Comparison of ENCODE assay signal across 22 cellular contexts in the genomic region with DNA sequence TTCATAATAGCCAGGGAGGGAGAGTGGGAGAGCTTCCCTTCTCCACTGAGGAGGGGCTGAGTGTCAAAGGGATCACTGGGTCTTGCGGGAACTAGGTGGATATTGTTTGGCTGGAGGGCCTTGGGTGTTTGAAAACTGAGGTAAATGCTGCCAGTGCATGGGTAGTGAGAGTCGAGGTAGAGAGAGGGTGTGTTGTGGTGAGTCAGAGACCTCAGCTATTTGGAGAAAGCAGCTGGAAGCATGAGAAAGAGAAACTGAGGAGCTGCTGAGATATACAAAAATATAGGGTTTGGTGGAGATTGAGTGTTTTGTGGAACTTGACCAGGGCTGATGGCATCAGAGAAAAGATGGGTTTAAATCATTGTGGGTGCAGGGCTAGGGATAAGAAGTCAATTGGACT.
DNase-seq lines count a peak whose midpoint lies in the region; ATAC-seq, FAIRE-seq and TF ChIP-seq lines count a peak whose summit lies in the region.
"Had no signal": no experiment of that assay in that cellular context is flagged by ENCODE, and none has a peak within 500 bp of the region (broad histone marks: within the 10 kb centered on the region; RNA-seq: fewer than 3 reads in every experiment).

No MANE protein-coding gene starts in this region.

- intact Hi-C loops in activated CD4-positive, alpha-beta T cell treated with anti-CD3 and anti-CD28 coated beads for 36 hours (cut with DNase I, micrococcal nuclease) = no loop called here

- H3K9me3 Mint-ChIP-seq in activated CD4-positive, alpha-beta T cell treated with anti-CD3 and anti-CD28 coated beads for 36 hours (ENCODE audit: low read depth) = no peaks in the 10 kb centered on the region
- peaks cover 4% of the 10 kb centered on the region for H3K9me3 Mint-ChIP-seq in astrocyte (ENCODE audit: unreplicated experiment)

- no peak overlapping the region for H3K4me3 ChIP-seq in astrocyte (ENCODE audit: insufficient read depth, low read depth, low read length)
- H3K4me3 ChIP-seq: ascending aorta, dorsolateral prefrontal cortex, esophagus squamous epithelium had no signal

- CTCF ChIA-PET in activated CD4-positive, alpha-beta T cell treated with anti-CD3 and anti-CD28 coated beads for 36 hours (lab: Charles Lee) = interaction anchor here (1.5 kb wide), 1 partner anchor 9 kb away, joined by 4 read pairs; no protein-coding TSS in a partner anchor

- H3K9me3 ChIP-seq in astrocyte (ENCODE audit: insufficient read depth, low read depth, low read length) = no peaks in the 10 kb centered on the region
- H3K9me3 ChIP-seq: ascending aorta, esophagus squamous epithelium had no signal

- H3K4me1 ChIP-seq in astrocyte (ENCODE audit: insufficient read depth, low read length) = peaks cover 10% of the 10 kb centered on the region
- H3K4me1 ChIP-seq: ascending aorta had no signal

- H3K27ac ChIP-seq in astrocyte (ENCODE audit: low read depth, low read length) = no peak overlapping the region
- H3K27ac ChIP-seq: ascending aorta, esophagus squamous epithelium had no signal

- H3K9ac ChIP-seq in astrocyte (ENCODE audit: low read length) = no peak overlapping the region

- no peaks in the 10 kb centered on the region for H3K27me3 Mint-ChIP-seq in activated CD4-positive, alpha-beta T cell treated with anti-CD3 and anti-CD28 coated beads for 36 hours
- H3K27me3 Mint-ChIP-seq in astrocyte (ENCODE audit: low read depth, unreplicated experiment) = no peaks in the 10 kb centered on the region

- peaks cover 85% of the 10 kb centered on the region for H3K36me3 Mint-ChIP-seq in activated CD4-positive, alpha-beta T cell treated with anti-CD3 and anti-CD28 coated beads for 36 hours (ENCODE audit: low read depth)
- H3K36me3 Mint-ChIP-seq in astrocyte (ENCODE audit: low read depth, unreplicated experiment) = peaks cover 4% of the 10 kb centered on the region
- H3K36me3 Mint-ChIP-seq: mesothelial cell of epicardium had no signal

- H3K4me2 ChIP-seq in astrocyte (ENCODE audit: low read length) = no peak overlapping the region

- no peak for ATAC-seq in activated CD4-positive, alpha-beta T cell treated with anti-CD3 and anti-CD28 coated beads for 36 hours
- no peak for ATAC-seq in HG02973 (IDR thresholded peaks at IDR 0.05; ENCODE audit: unreplicated experiment)
- ATAC-seq: sciatic nerve, WTC11 had no signal

- H3K27ac Mint-ChIP-seq in activated CD4-positive, alpha-beta T cell treated with anti-CD3 and anti-CD28 coated beads for 36 hours = peak overlapping the region; percentile 15
- peak overlapping the region; percentile 6 for H3K27ac Mint-ChIP-seq in astrocyte (ENCODE audit: unreplicated experiment)
- H3K27ac Mint-ChIP-seq: mesothelial cell of epicardium had no signal

- POLR2A ChIA-PET in activated CD4-positive, alpha-beta T cell treated with anti-CD3 and anti-CD28 coated beads for 36 hours (lab: Charles Lee) = interaction anchor here (1.2 kb wide), 1 partner anchor 12 kb away, joined by 4 read pairs; no protein-coding TSS in a partner anchor

- no peaks in the 10 kb centered on the region for H3K79me2 ChIP-seq in astrocyte (ENCODE audit: insufficient read depth, low read length)

- no peak for TF ChIP-seq CTCF in astrocyte (IDR thresholded peaks at IDR 0.05; ENCODE audit: insufficient read depth, low read depth, low read length)

- H3K36me3 ChIP-seq in astrocyte (ENCODE audit: insufficient read depth, low read length) = peaks cover 32% of the 10 kb centered on the region

- no peaks in the 10 kb centered on the region for H3K27me3 ChIP-seq in astrocyte (ENCODE audit: insufficient read depth, low read length)
- H3K27me3 ChIP-seq: ascending aorta, dorsolateral prefrontal cortex, esophagus squamous epithelium had no signal

- no peak for DNase-seq in activated CD4-positive, alpha-beta T cell treated with anti-CD3 and anti-CD28 coated beads for 36 hours
- no peak for DNase-seq in activated CD4-positive, alpha-beta T cell treated with anti-CD3 and anti-CD28 coated beads, Interleukin-2, amount 50 U/mL, for 4 hours
- DNase-seq in HCEC 1CT (peak; percentile 48), astrocyte (ENCODE audit: low read depth) (peak; percentile 70), myocyte (ENCODE audit: low read depth) (peak; percentile 60), GM19240 (ENCODE audit: insufficient read length, low spot score) (no peak)
- no peak for DNase-seq in activated effector memory CD4-positive, alpha-beta T cell treated with anti-CD3 and anti-CD28 coated beads, Interleukin-2, amount 50 U/mL, for 16 hours
- DNase-seq: activated CD8-positive, alpha-beta memory T cell treated with anti-CD3 and anti-CD28 coated beads, Interleukin-2, amount 50 U/mL, for 48 hours; dorsolateral prefrontal cortex; esophagus squamous epithelium; kidney glomerular epithelial cell; nucleus accumbens; stimulated activated CD4-positive, alpha-beta T cell treated with anti-CD3 and anti-CD28 coated beads, Interleukin-4, amount 100 ng/mL, for 1 hour; trophoblast cell had no signal

- H2AFZ ChIP-seq in astrocyte (ENCODE audit: low read depth, low read length) = no peak overlapping the region

- peaks cover 4% of the 10 kb centered on the region for H3K4me1 Mint-ChIP-seq in activated CD4-positive, alpha-beta T cell treated with anti-CD3 and anti-CD28 coated beads for 36 hours
- H3K4me1 Mint-ChIP-seq in astrocyte (ENCODE audit: low read depth, unreplicated experiment) = peaks cover 19% of the 10 kb centered on the region
- H3K4me1 Mint-ChIP-seq: mesothelial cell of epicardium had no signal

- no peak overlapping the region for H3K4me3 Mint-ChIP-seq in activated CD4-positive, alpha-beta T cell treated with anti-CD3 and anti-CD28 coated beads for 36 hours
- no peak overlapping the region for H3K4me3 Mint-ChIP-seq in astrocyte (ENCODE audit: unreplicated experiment)
- H3K4me3 Mint-ChIP-seq: mesothelial cell of epicardium, WTC11 had no signal

- no peaks in the 10 kb centered on the region for H4K20me1 ChIP-seq in astrocyte (ENCODE audit: insufficient read depth, low read length)

- no peak for FAIRE-seq in astrocyte (lab: Jason Lieb, UNC)
- FAIRE-seq: GM12891, H1, RCC 7860 had no signal

Comparison
In these comparisons a context has a peak if more than half of its experiments do, and no peak if none do; other contexts are left out.
1. DNase-seq: peak in HCEC 1CT (single experiment), astrocyte (single experiment) and myocyte (single experiment); none in activated CD4-positive, alpha-beta T cell treated with anti-CD3 and anti-CD28 coated beads for 36 hours (single experiment), activated CD4-positive, alpha-beta T cell treated with anti-CD3 and anti-CD28 coated beads, Interleukin-2, amount 50 U/mL, for 4 hours (0 of 2), activated effector memory CD4-positive, alpha-beta T cell treated with anti-CD3 and anti-CD28 coated beads, Interleukin-2, amount 50 U/mL, for 16 hours (single experiment) and GM19240 (single experiment).